ENCODE assay signal across 1 cellular context in the genomic region with DNA sequence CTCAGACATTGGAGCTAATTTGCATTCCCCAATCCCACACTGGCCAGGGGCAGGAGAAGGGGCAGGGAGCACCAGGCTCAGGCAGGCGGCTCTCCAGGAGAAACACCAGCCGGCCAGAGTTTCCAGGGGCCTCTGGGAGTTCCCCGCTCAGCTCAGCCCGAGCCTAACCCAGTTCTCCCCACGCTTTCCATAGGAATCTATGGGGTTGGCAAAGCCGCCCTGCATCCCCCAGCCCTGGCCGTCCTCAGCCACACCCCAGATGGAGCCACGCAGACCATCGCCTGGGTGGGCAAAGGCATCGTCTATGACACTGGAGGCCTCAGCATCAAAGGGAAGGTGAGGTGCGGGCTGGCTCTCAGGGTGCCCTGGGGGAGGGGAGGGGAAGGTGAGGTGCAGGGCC.
TF ChIP-seq lines count a peak whose summit lies in the region.

No MANE protein-coding gene starts in this region.

TF ChIP-seq in WTC11, 78 proteins besides CTCF, POLR2A, EP300 and RAD21 (continued from another document):
- TF ChIP-seq, protein P1, sequence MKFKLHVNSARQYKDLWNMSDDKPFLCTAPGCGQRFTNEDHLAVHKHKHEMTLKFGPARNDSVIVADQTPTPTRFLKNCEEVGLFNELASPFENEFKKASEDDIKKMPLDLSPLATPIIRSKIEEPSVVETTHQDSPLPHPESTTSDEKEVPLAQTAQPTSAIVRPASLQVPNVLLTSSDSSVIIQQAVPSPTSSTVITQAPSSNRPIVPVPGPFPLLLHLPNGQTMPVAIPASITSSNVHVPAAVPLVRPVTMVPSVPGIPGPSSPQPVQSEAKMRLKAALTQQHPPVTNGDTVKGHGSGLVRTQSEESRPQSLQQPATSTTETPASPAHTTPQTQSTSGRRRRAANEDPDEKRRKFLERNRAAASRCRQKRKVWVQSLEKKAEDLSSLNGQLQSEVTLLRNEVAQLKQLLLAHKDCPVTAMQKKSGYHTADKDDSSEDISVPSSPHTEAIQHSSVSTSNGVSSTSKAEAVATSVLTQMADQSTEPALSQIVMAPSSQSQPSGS (CRISPR knock-in tag; IDR thresholded peaks at IDR 0.05; ENCODE audit: borderline replicate concordance, low read depth), result no peak
- TF ChIP-seq NR3C1 (CRISPR knock-in tag; conservative IDR thresholded peaks at IDR 0.05; ENCODE audit: low read depth) (no peak), NR1H2 (CRISPR knock-in tag; IDR thresholded peaks at IDR 0.05) (no peak), CREM (CRISPR knock-in tag; IDR thresholded peaks at IDR 0.05) (no peak), KAT7 (CRISPR knock-in tag; IDR thresholded peaks at IDR 0.05; ENCODE audit: borderline replicate concordance) (no peak), E2F4 (CRISPR knock-in tag; IDR thresholded peaks at IDR 0.05; ENCODE audit: borderline replicate concordance, low read depth) (no peak), NFYB (CRISPR knock-in tag; conservative IDR thresholded peaks at IDR 0.05; ENCODE audit: low read depth) (no peak), SMAD4 (CRISPR knock-in tag; IDR thresholded peaks at IDR 0.05) (no peak), SMAD3 (CRISPR knock-in tag; IDR thresholded peaks at IDR 0.05; ENCODE audit: borderline replicate concordance) (no peak), ZNF423 (CRISPR knock-in tag; IDR thresholded peaks at IDR 0.05) (no peak)
- TF ChIP-seq, protein P2, sequence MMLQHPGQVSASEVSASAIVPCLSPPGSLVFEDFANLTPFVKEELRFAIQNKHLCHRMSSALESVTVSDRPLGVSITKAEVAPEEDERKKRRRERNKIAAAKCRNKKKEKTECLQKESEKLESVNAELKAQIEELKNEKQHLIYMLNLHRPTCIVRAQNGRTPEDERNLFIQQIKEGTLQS (CRISPR knock-in tag; conservative IDR thresholded peaks at IDR 0.05), result no peak
